1 cellular context compared by ENCODE assay signal in the genomic region with DNA sequence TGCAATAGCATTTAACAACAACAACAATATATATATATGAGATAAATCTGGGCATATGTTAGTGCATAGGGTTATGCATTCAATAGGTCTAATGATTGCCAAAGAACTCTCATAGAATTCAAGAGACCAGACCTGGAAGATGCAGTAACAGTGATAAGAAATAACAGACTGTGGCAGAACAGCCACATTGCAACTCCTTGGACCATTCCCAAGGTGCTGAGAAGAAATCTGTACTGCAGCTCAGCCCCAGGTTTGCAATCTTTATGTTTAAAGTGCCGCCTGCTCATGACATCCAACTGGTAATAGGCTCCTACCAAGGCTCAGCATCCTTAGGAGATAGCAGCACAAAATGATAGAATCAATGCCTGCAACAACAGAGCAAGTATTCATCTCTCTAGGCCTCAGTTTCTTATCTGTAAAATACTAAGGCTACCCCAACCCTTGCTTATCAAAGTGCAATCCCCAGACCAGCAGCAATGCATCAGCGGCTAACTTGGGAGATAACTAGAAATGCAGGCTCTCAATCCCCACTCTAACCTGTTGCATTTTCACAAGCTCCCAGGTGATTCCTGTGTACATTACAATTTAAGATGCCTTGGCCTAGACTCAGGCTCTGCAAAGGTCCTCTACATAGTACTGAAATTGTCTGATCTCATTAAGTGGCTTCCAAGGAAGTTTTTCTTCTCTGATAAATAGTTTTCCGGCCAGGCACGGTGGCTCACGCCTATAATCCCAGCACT.
TF ChIP-seq lines count a peak whose summit lies in the region.

No MANE protein-coding gene starts in this region.

TF ChIP-seq in HEK293, 187 proteins besides CTCF, POLR2A, EP300 and RAD21:
- TF ChIP-seq ZNF670 (tag by site-specific recombination; IDR thresholded peaks at IDR 0.05; ENCODE audit: low read depth) = no peak
- TF ChIP-seq SCRT1 (tag by site-specific recombination; IDR thresholded peaks at IDR 0.05; ENCODE audit: borderline replicate concordance) = peak; percentile 54; the same call in 1 of the 2 replicates
- peak; percentile 87 for TF ChIP-seq SCRT2 (tag by site-specific recombination; IDR thresholded peaks at IDR 0.05)
- peak; percentile 38; the same call in 1 of the 2 replicates for TF ChIP-seq ZNF600 (tag by site-specific recombination; IDR thresholded peaks at IDR 0.05)
- no peak for TF ChIP-seq ZBTB44 (tag by site-specific recombination; IDR thresholded peaks at IDR 0.05)
